ENCODE assay signal across 19 cellular contexts in genomic region chr21:46264046-46264689, GRCh38. TPM values are rescaled to one million over a fixed set of nuclear protein-coding genes. Genes with fewer than 3 reads are reported as not detected.
DNase-seq lines count a peak whose midpoint lies in the region; ATAC-seq, FAIRE-seq and TF ChIP-seq lines count a peak whose summit lies in the region.
"Had no signal": no experiment of that assay in that cellular context is flagged by ENCODE, and none has a peak within 500 bp of the region (broad histone marks: within the 10 kb centered on the region; RNA-seq: fewer than 3 reads in every experiment).

No MANE protein-coding gene starts in this region.

- no peaks in the 10 kb centered on the region for H3K4me1 ChIP-seq in right atrium auricular region
- H3K4me1 ChIP-seq in K562 (replicated peaks in 1 of 2; ENCODE audit: control insufficient read depth in 2 of 2, insufficient read depth in 2 of 2, low read length in 2 of 2) = peaks cover 0 to 22% of the 10 kb centered on the region in 2 experiments; a peak in 3 of 5 replicates
- H3K4me1 ChIP-seq in adrenal gland (replicated peaks in 1 of 2) = no peaks in the 10 kb centered on the region
- H3K4me1 ChIP-seq: A549, BE2C, SJSA1 had no signal

- peaks cover 81% of the 10 kb centered on the region for H3K36me3 ChIP-seq in right atrium auricular region
- H3K36me3 ChIP-seq in K562 (ENCODE audit: control insufficient read depth, insufficient read depth, low read length) = peaks cover 87% of the 10 kb centered on the region
- H3K36me3 ChIP-seq in adrenal gland (replicated peaks in 1 of 2) = peaks cover 0 to 92% of the 10 kb centered on the region in 2 donors

- POLR2A ChIA-PET in K562 (lab: Yijun Ruan, JAX) = interaction anchor here (0.6 to 1.9 kb wide), 2 partner anchors 11 to 29 kb away, joined by 3 to 5 read pairs; no protein-coding TSS in a partner anchor

- H3K4me2 ChIP-seq in K562 (ENCODE audit: insufficient read depth, low read length) = no peak overlapping the region
- H3K4me2 ChIP-seq: A549, KMS-11 had no signal

- H3K27me3 ChIP-seq in right atrium auricular region = no peaks in the 10 kb centered on the region
- H3K27me3 ChIP-seq in K562 (ENCODE audit: control insufficient read depth in 2 of 2, insufficient read depth in 2 of 2, low read length in 2 of 2) = no peaks in the 10 kb centered on the region; a peak in 1 of 5 replicates
- no peaks in the 10 kb centered on the region for H3K27me3 ChIP-seq in adrenal gland
- H3K27me3 ChIP-seq: BE2C, SJSA1 had no signal

- CTCF ChIA-PET in K562 (lab: Yijun Ruan, JAX; ENCODE audit: low intra/inter-chr PET ratio) = no interaction called here

- DNase-seq in cardiac septum (ENCODE audit: low spot score) = peak; percentile 26
- DNase-seq in right atrium auricular region (ENCODE audit: low spot score) = no peak
- no peak for DNase-seq in K562 (ENCODE audit: extremely low read depth in 1 of 4, low spot score in 3 of 4)
- no peak for DNase-seq in omental fat pad (ENCODE audit: low spot score)
- DNase-seq in adrenal gland = no peak
- DNase-seq in NCI-H2196 treated with DMSO at 0.1 percent for 48 hours (lab: John Stamatoyannopoulos, UW; ENCODE audit: unreplicated experiment) = no peak
- DNase-seq: BE2C; NCI-H1105; NCI-H146; NCI-H2029; NCI-H345; NCI-H524; NCI-H774; NK-92 treated with Interleukin-12 subunit alpha and Interleukin-12 subunit beta, amount 100 ng/mL, for 24 hours had no signal

- H3K79me2 ChIP-seq in K562 (ENCODE audit: control insufficient read depth, insufficient read depth, low read length) = no peaks in the 10 kb centered on the region

- H2AFZ ChIP-seq in K562 (ENCODE audit: low read depth, low read length) = no peak overlapping the region

- TF ChIP-seq EP300 in K562 (IDR thresholded peaks at IDR 0.05; ENCODE audit: low read length) = no peak

- H3K4me3 ChIP-seq in right atrium auricular region = no peak overlapping the region
- H3K4me3 ChIP-seq in K562 = no peak overlapping the region
- H3K4me3 ChIP-seq in adrenal gland = no peak overlapping the region
- H3K4me3 ChIP-seq: A549, SJSA1 had no signal

- in situ Hi-C loops in K562 (cut with MboI) = no loop called here

- 93% methylated on average over 22 of the region's 22 CpGs for WGBS in K562 (ENCODE audit: insufficient coverage, low coverage, missing lambda C conversion rate)
- 94 to 98% (median 95%) methylated on average over 16 to 22 of the region's 22 CpGs for WGBS in adrenal gland, 4 donors

- H3K9me1 ChIP-seq in K562 (ENCODE audit: control insufficient read depth, insufficient read depth, low read length) = peaks cover 7% of the 10 kb centered on the region

- no TSS peak for BruUV-seq in K562 (replicated peaks; lab: Mats Ljungman, UMichigan)

- peak overlapping the region in 1 of 2 experiments; percentile 29; a peak in 1 of 4 replicates for H3K9ac ChIP-seq in K562 (ENCODE audit: insufficient read depth in 1 of 2, low read depth in 2 of 2, low read length in 2 of 2)
- H3K9ac ChIP-seq: KMS-11 had no signal

- intact Hi-C loops in cardiac septum (cut with DNase I) (no loop called here), K562 (cut with micrococcal nuclease) (no loop called here), adrenal gland (cut with DNase I) (no loop called here)

- H3K27ac ChIP-seq in right atrium auricular region (no peak overlapping the region), K562 (ENCODE audit: extremely low read depth, low read depth, low read length) (no peak overlapping the region), adrenal gland (no peak overlapping the region)
- H3K27ac ChIP-seq: A549, KMS-11, SJSA1 had no signal

- H4K20me1 ChIP-seq in K562 (replicated peaks; ENCODE audit: control insufficient read depth, insufficient read depth, low read length) = 0 out of 2 replicates have a peak, but pooled peaks cover 8% of the 10 kb centered on the region

- TF ChIP-seq POLR2A in K562 (conservative IDR thresholded peaks at IDR 0.05) (no peak), adrenal gland (IDR thresholded peaks at IDR 0.05) (no peak)

- FAIRE-seq in K562 (lab: Jason Lieb, UNC) = no peak
- FAIRE-seq: A549, D721Med had no signal

- no peak for TF ChIP-seq CTCF in right atrium auricular region (IDR thresholded peaks at IDR 0.05)
- TF ChIP-seq CTCF in K562 (IDR thresholded peaks at IDR 0.05 in 2 of 3, conservative IDR thresholded peaks at IDR 0.05 in 1 of 3; ENCODE audit: insufficient read depth in 2 of 3, low read depth in 1 of 3, low read length in 3 of 3) = no peak
- TF ChIP-seq CTCF in omental fat pad (IDR thresholded peaks at IDR 0.05) = no peak
- no peak for TF ChIP-seq CTCF in adrenal gland (IDR thresholded peaks at IDR 0.05)

- no peak for TF ChIP-seq RAD21 in K562 (CRISPR knock-in tag; conservative IDR thresholded peaks at IDR 0.05 in 1 of 2, IDR thresholded peaks at IDR 0.05 in 1 of 2)

- H3K9me3 ChIP-seq in right atrium auricular region = no peaks in the 10 kb centered on the region
- H3K9me3 ChIP-seq in K562 (replicated peaks; ENCODE audit: control insufficient read depth, insufficient read depth, low read depth, low read length) = no peaks in the 10 kb centered on the region
- no peaks in the 10 kb centered on the region for H3K9me3 ChIP-seq in adrenal gland (replicated peaks in 1 of 3)
- H3K9me3 ChIP-seq: A549, BE2C, SJSA1 had no signal

- no peak for ATAC-seq in K562
- peak; percentile 26 for ATAC-seq in omental fat pad (ENCODE audit: low FRiP score)
- ATAC-seq in HG03175 (IDR thresholded peaks at IDR 0.05; ENCODE audit: unreplicated experiment) = no peak

RNA-seq across cellular contexts. Expression of gene MCM3AP, which starts 21.2 kb away (rescaled TPM):
- total RNA-seq in cardiac septum (69.9 TPM), right atrium auricular region (10 to 100 TPM; 35.7 to 45.4 TPM), K562 (2014; rRNA removed) (98.9 and 106 TPM in 2 replicates), K562 (2014; rRNA removed; fragmentation: Illumina TruSeq; extraction: Trizol) (69.2 and 73.1 TPM in 2 replicates), K562 (2015; rRNA removed; fragmentation: Illumina TruSeq; extraction: Trizol) (65.1 and 80.9 TPM in 2 replicates), K562 (2021) (154 and 179 TPM in 2 replicates), omental fat pad (100 to 1,000 TPM in 1 of 4 donors, 10 to 100 TPM in 3; 63.8 to 129 (median 76.6) TPM), adrenal gland (10 to 100 TPM; 61.0 to 88.4 (median 72.3) TPM)
- total RNA-seq in K562 (2011; cell fraction: chromatin; rRNA removed; ENCODE audit: low replicate concordance) = 521 and 755 TPM in 2 replicates
- total RNA-seq in K562 (2011; cell fraction: nucleolus; rRNA removed) = 321 and 328 TPM in 2 replicates
- total RNA-seq in K562 (2011; cell fraction: nucleoplasm; rRNA removed) = 365 and 369 TPM in 2 replicates
- polyA plus RNA-seq in K562 (2011; rRNA removed) (60.4 and 69.6 TPM in 2 replicates), K562 (2014; fragmentation: Illumina TruSeq; extraction: Trizol) (65.9 and 75.9 TPM in 2 replicates), K562 (2014; fragmentation: Nextera tagmentation; extraction: Ambion mirVana) (1 to 10 TPM; 6.5 to 9.1 TPM), K562 (2014; rRNA removed) (75.4 and 82.8 TPM in 2 replicates), adrenal gland (10 to 100 TPM; 34.8 to 89.4 (median 71.3) TPM)
- 46.8 and 52.9 TPM in 2 replicates for polyA plus RNA-seq in K562 (2011; cell fraction: cytosol; rRNA removed)
- 172 and 195 TPM in 2 replicates for polyA plus RNA-seq in K562 (2011; cell fraction: nucleus; rRNA removed)
- polyA plus RNA-seq in K562 (2012) = 67.7 and 73.1 TPM in 2 replicates
- 102 and 106 TPM in 2 replicates for polyA minus RNA-seq in K562 (2011; rRNA and poly(A)+ RNA removed)
- polyA minus RNA-seq in K562 (2011; cell fraction: cytosol; rRNA and poly(A)+ RNA removed) = 116 and 119 TPM in 2 replicates
- polyA minus RNA-seq in K562 (2011; cell fraction: nucleus; rRNA and poly(A)+ RNA removed) = 122 and 182 TPM in 2 replicates

RNA-seq across cellular contexts. Expression of gene YBEY, which starts 22.0 kb away (rescaled TPM):
- total RNA-seq in cardiac septum (14.1 TPM), right atrium auricular region (10 to 100 TPM; 11.0 to 22.1 TPM), K562 (2014; rRNA removed) (10.7 and 12.4 TPM in 2 replicates), K562 (2014; rRNA removed; fragmentation: Illumina TruSeq; extraction: Trizol) (12.4 and 14.0 TPM in 2 replicates), K562 (2015; rRNA removed; fragmentation: Illumina TruSeq; extraction: Trizol) (14.3 and 15.6 TPM in 2 replicates), K562 (2021) (10.5 and 10.7 TPM in 2 replicates), omental fat pad (10 to 100 TPM in 1 of 4 donors, 1 to 10 TPM in 3; 5.4 to 12.7 (median 9.3) TPM), adrenal gland (10 to 100 TPM in 6 of 8 donors, 1 to 10 TPM in 2; 4.0 to 17.5 (median 14.8) TPM)
- 18.6 and 19.3 TPM in 2 replicates for total RNA-seq in K562 (2011; cell fraction: chromatin; rRNA removed; ENCODE audit: low replicate concordance)
- 15.7 and 16.2 TPM in 2 replicates for total RNA-seq in K562 (2011; cell fraction: nucleolus; rRNA removed)
- 18.8 and 20.2 TPM in 2 replicates for total RNA-seq in K562 (2011; cell fraction: nucleoplasm; rRNA removed)
- polyA plus RNA-seq in K562 (2011; rRNA removed) (9.9 and 15.9 TPM in 2 replicates), K562 (2014; fragmentation: Illumina TruSeq; extraction: Trizol) (14.1 and 14.7 TPM in 2 replicates), K562 (2014; fragmentation: Nextera tagmentation; extraction: Ambion mirVana) (1 to 10 TPM; 6.4 to 9.4 TPM), K562 (2014; rRNA removed) (28.0 and 39.6 TPM in 2 replicates), adrenal gland (10 to 100 TPM; 16.4 to 46.0 (median 24.8) TPM)
- polyA plus RNA-seq in K562 (2011; cell fraction: cytosol; rRNA removed) = 8.1 and 10.3 TPM in 2 replicates
- polyA plus RNA-seq in K562 (2011; cell fraction: nucleus; rRNA removed) = 6.9 and 7.3 TPM in 2 replicates
- 13.9 and 16.0 TPM in 2 replicates for polyA plus RNA-seq in K562 (2012)
- 7.3 and 8.3 TPM in 2 replicates for polyA minus RNA-seq in K562 (2011; rRNA and poly(A)+ RNA removed)
- 2.5 and 5.2 TPM in 2 replicates for polyA minus RNA-seq in K562 (2011; cell fraction: cytosol; rRNA and poly(A)+ RNA removed)
- 4.6 and 6.9 TPM in 2 replicates for polyA minus RNA-seq in K562 (2011; cell fraction: nucleus; rRNA and poly(A)+ RNA removed)

RNA-seq across cellular contexts. Expression of gene LSS, which starts 35.6 kb away (rescaled TPM):
- total RNA-seq in cardiac septum (34.9 TPM), right atrium auricular region (10 to 100 TPM; 31.4 to 36.6 TPM), K562 (2014; rRNA removed) (56.4 and 67.6 TPM in 2 replicates), K562 (2014; rRNA removed; fragmentation: Illumina TruSeq; extraction: Trizol) (10.6 and 15.1 TPM in 2 replicates), K562 (2015; rRNA removed; fragmentation: Illumina TruSeq; extraction: Trizol) (29.6 and 29.8 TPM in 2 replicates), K562 (2021) (87.9 and 89.5 TPM in 2 replicates), omental fat pad (100 to 1,000 TPM in 2 of 4 donors, 10 to 100 TPM in 2; 94.8 to 122 (median 108) TPM), adrenal gland (100 to 1,000 TPM in 2 of 8 donors, 10 to 100 TPM in 6; 49.0 to 245 (median 79.8) TPM)
- 322 and 719 TPM in 2 replicates for total RNA-seq in K562 (2011; cell fraction: chromatin; rRNA removed; ENCODE audit: low replicate concordance)
- total RNA-seq in K562 (2011; cell fraction: nucleolus; rRNA removed) = 292 and 343 TPM in 2 replicates
- 326 and 359 TPM in 2 replicates for total RNA-seq in K562 (2011; cell fraction: nucleoplasm; rRNA removed)
- polyA plus RNA-seq in K562 (2011; rRNA removed) (81.3 and 221 TPM in 2 replicates), K562 (2014; fragmentation: Illumina TruSeq; extraction: Trizol) (37.4 and 43.3 TPM in 2 replicates), K562 (2014; fragmentation: Nextera tagmentation; extraction: Ambion mirVana) (1 to 10 TPM; 2.2 to 2.7 TPM), K562 (2014; rRNA removed) (58.2 and 80.7 TPM in 2 replicates), adrenal gland (100 to 1,000 TPM in 1 of 3 donors, 10 to 100 TPM in 2; 46.3 to 132 (median 49.9) TPM)
- polyA plus RNA-seq in K562 (2011; cell fraction: cytosol; rRNA removed) = 98.8 and 159 TPM in 2 replicates
- polyA plus RNA-seq in K562 (2011; cell fraction: nucleus; rRNA removed) = 739 and 1,169 TPM in 2 replicates
- 51.7 and 64.9 TPM in 2 replicates for polyA plus RNA-seq in K562 (2012)
- 117 and 159 TPM in 2 replicates for polyA minus RNA-seq in K562 (2011; rRNA and poly(A)+ RNA removed)
- 32.4 and 62.6 TPM in 2 replicates for polyA minus RNA-seq in K562 (2011; cell fraction: cytosol; rRNA and poly(A)+ RNA removed)
- polyA minus RNA-seq in K562 (2011; cell fraction: nucleus; rRNA and poly(A)+ RNA removed) = 91.6 and 197 TPM in 2 replicates

RNA-seq across cellular contexts. Expression of gene C21orf58, which starts 59.5 kb away (rescaled TPM):
- total RNA-seq in cardiac septum = 1.4 TPM
- total RNA-seq in right atrium auricular region = under 1 TPM; 0.31 to 0.74 TPM
- total RNA-seq in K562 (2011; cell fraction: chromatin; rRNA removed; ENCODE audit: low replicate concordance) = 76.9 and 158 TPM in 2 replicates
- 122 and 125 TPM in 2 replicates for total RNA-seq in K562 (2011; cell fraction: nucleolus; rRNA removed)
- 94.2 and 95.7 TPM in 2 replicates for total RNA-seq in K562 (2011; cell fraction: nucleoplasm; rRNA removed)
- 20.1 and 22.4 TPM in 2 replicates for total RNA-seq in K562 (2014; rRNA removed)
- 4.5 and 6.0 TPM in 2 replicates for total RNA-seq in K562 (2014; rRNA removed; fragmentation: Illumina TruSeq; extraction: Trizol)
- total RNA-seq in K562 (2015; rRNA removed; fragmentation: Illumina TruSeq; extraction: Trizol) = 13.5 and 14.2 TPM in 2 replicates
- total RNA-seq in K562 (2021) = 29.1 and 30.5 TPM in 2 replicates
- polyA plus RNA-seq in K562 (2011; rRNA removed) = 12.4 and 16.7 TPM in 2 replicates
- polyA plus RNA-seq in K562 (2011; cell fraction: cytosol; rRNA removed) = 13.8 and 15.9 TPM in 2 replicates
- polyA plus RNA-seq in K562 (2011; cell fraction: nucleus; rRNA removed) = 66.8 and 97.1 TPM in 2 replicates
- 14.5 and 40.1 TPM in 2 replicates for polyA plus RNA-seq in K562 (2012)
- 10.6 and 16.1 TPM in 2 replicates for polyA plus RNA-seq in K562 (2014; fragmentation: Illumina TruSeq; extraction: Trizol)
- polyA plus RNA-seq in K562 (2014; fragmentation: Nextera tagmentation; extraction: Ambion mirVana) = 1 to 10 TPM; 1.2 to 1.9 TPM
- polyA plus RNA-seq in K562 (2014; rRNA removed) = 27.9 and 30.0 TPM in 2 replicates
- polyA minus RNA-seq in K562 (2011; rRNA and poly(A)+ RNA removed) = 11.0 and 11.9 TPM in 2 replicates
- polyA minus RNA-seq in K562 (2011; cell fraction: cytosol; rRNA and poly(A)+ RNA removed) = 9.0 and 10.6 TPM in 2 replicates
- 48.5 and 60.9 TPM in 2 replicates for polyA minus RNA-seq in K562 (2011; cell fraction: nucleus; rRNA and poly(A)+ RNA removed)
- 1 to 10 TPM in 2 of 4 donors, under 1 TPM in 2; 0.44 to 2.4 (median 0.91) TPM for total RNA-seq in omental fat pad
- 1 to 10 TPM; 1.1 to 5.4 (median 2.2) TPM for total RNA-seq in adrenal gland
- 10 to 100 TPM in 1 of 3 donors, 1 to 10 TPM in 1, under 1 TPM in 1; 0.46 to 15.0 (median 2.9) TPM for polyA plus RNA-seq in adrenal gland

RNA-seq across cellular contexts. Expression of gene PCNT, which starts 59.8 kb away (rescaled TPM):
- 21.0 TPM for total RNA-seq in cardiac septum
- 10 to 100 TPM; 31.7 to 40.3 TPM for total RNA-seq in right atrium auricular region
- 228 and 231 TPM in 2 replicates for total RNA-seq in K562 (2011; cell fraction: chromatin; rRNA removed; ENCODE audit: low replicate concordance)
- total RNA-seq in K562 (2011; cell fraction: nucleolus; rRNA removed) = 111 and 116 TPM in 2 replicates
- total RNA-seq in K562 (2011; cell fraction: nucleoplasm; rRNA removed) = 105 and 117 TPM in 2 replicates
- 31.3 and 36.8 TPM in 2 replicates for total RNA-seq in K562 (2014; rRNA removed)
- 32.5 and 33.8 TPM in 2 replicates for total RNA-seq in K562 (2014; rRNA removed; fragmentation: Illumina TruSeq; extraction: Trizol)
- 29.7 and 30.9 TPM in 2 replicates for total RNA-seq in K562 (2015; rRNA removed; fragmentation: Illumina TruSeq; extraction: Trizol)
- total RNA-seq in K562 (2021) = 43.7 and 53.5 TPM in 2 replicates
- polyA plus RNA-seq in K562 (2011; rRNA removed) = 23.9 and 27.8 TPM in 2 replicates
- 12.2 and 15.3 TPM in 2 replicates for polyA plus RNA-seq in K562 (2011; cell fraction: cytosol; rRNA removed)
- polyA plus RNA-seq in K562 (2011; cell fraction: nucleus; rRNA removed) = 138 and 140 TPM in 2 replicates
- polyA plus RNA-seq in K562 (2012) = 30.2 and 40.7 TPM in 2 replicates
- polyA plus RNA-seq in K562 (2014; fragmentation: Illumina TruSeq; extraction: Trizol) = 32.1 and 34.5 TPM in 2 replicates
- 10 to 100 TPM in 1 of 2 experiments, 1 to 10 TPM in 1; 9.1 to 16.4 TPM for polyA plus RNA-seq in K562 (2014; fragmentation: Nextera tagmentation; extraction: Ambion mirVana)
- polyA plus RNA-seq in K562 (2014; rRNA removed) = 35.9 and 41.2 TPM in 2 replicates
- 81.0 and 84.8 TPM in 2 replicates for polyA minus RNA-seq in K562 (2011; rRNA and poly(A)+ RNA removed)
- 18.4 and 26.1 TPM in 2 replicates for polyA minus RNA-seq in K562 (2011; cell fraction: cytosol; rRNA and poly(A)+ RNA removed)
- 52.5 and 71.8 TPM in 2 replicates for polyA minus RNA-seq in K562 (2011; cell fraction: nucleus; rRNA and poly(A)+ RNA removed)
- 10 to 100 TPM; 23.0 to 51.7 (median 24.4) TPM for total RNA-seq in omental fat pad
- 10 to 100 TPM; 27.2 to 46.6 (median 33.7) TPM for total RNA-seq in adrenal gland
- polyA plus RNA-seq in adrenal gland = 10 to 100 TPM; 14.0 to 27.3 (median 21.4) TPM
